1 cellular context compared by ENCODE assay signal in the genomic region with DNA sequence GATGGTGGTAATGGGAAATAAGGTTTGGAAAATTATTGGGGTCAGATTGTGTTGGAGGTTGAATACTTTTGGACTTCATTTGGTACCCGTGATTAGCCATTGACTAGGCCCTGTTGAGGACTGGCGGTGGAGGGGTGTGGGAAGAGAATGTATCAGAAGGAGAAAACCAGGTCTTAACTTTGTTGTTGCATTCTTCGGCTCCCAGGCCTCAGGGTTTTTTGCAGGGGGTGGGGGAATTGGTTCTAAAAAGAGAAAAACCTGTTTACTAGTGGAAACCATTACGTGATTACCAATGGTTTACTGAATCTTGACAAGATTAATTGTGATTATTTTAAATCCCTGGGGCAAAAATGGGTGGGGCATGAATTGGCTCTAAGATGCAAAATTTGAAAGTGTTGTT.
TF ChIP-seq lines count a peak whose summit lies in the region.

No MANE protein-coding gene starts in this region.

TF ChIP-seq in GM12878, 131 proteins besides CTCF, POLR2A, EP300 and RAD21:
- TF ChIP-seq, protein P1, sequence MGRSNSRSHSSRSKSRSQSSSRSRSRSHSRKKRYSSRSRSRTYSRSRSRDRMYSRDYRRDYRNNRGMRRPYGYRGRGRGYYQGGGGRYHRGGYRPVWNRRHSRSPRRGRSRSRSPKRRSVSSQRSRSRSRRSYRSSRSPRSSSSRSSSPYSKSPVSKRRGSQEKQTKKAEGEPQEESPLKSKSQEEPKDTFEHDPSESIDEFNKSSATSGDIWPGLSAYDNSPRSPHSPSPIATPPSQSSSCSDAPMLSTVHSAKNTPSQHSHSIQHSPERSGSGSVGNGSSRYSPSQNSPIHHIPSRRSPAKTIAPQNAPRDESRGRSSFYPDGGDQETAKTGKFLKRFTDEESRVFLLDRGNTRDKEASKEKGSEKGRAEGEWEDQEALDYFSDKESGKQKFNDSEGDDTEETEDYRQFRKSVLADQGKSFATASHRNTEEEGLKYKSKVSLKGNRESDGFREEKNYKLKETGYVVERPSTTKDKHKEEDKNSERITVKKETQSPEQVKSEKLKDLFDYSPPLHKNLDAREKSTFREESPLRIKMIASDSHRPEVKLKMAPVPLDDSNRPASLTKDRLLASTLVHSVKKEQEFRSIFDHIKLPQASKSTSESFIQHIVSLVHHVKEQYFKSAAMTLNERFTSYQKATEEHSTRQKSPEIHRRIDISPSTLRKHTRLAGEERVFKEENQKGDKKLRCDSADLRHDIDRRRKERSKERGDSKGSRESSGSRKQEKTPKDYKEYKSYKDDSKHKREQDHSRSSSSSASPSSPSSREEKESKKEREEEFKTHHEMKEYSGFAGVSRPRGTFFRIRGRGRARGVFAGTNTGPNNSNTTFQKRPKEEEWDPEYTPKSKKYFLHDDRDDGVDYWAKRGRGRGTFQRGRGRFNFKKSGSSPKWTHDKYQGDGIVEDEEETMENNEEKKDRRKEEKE (IDR thresholded peaks at IDR 0.05) = no peak
- TF ChIP-seq RAD51 (IDR thresholded peaks at IDR 0.05) (no peak), ZNF622 (IDR thresholded peaks at IDR 0.05) (no peak), IRF4 (IDR thresholded peaks at IDR 0.05; ENCODE audit: low read depth, low read length) (no peak), JUNB (IDR thresholded peaks at IDR 0.05) (no peak), BACH1 (IDR thresholded peaks at IDR 0.05; ENCODE audit: borderline replicate concordance) (no peak), BCL11A (IDR thresholded peaks at IDR 0.05; ENCODE audit: low read depth, low read length) (no peak), DPF2 (IDR thresholded peaks at IDR 0.05) (no peak), EGR1 (IDR thresholded peaks at IDR 0.05; ENCODE audit: borderline replicate concordance in 1 of 2, low read depth in 2 of 2, low read length in 2 of 2) (no peak), FOXK2 (IDR thresholded peaks at IDR 0.05) (no peak), TARDBP (IDR thresholded peaks at IDR 0.05; ENCODE audit: borderline replicate concordance) (no peak), SMAD1 (IDR thresholded peaks at IDR 0.05; ENCODE audit: low read depth, partially characterized antibody) (no peak)
- TF ChIP-seq, protein P2, sequence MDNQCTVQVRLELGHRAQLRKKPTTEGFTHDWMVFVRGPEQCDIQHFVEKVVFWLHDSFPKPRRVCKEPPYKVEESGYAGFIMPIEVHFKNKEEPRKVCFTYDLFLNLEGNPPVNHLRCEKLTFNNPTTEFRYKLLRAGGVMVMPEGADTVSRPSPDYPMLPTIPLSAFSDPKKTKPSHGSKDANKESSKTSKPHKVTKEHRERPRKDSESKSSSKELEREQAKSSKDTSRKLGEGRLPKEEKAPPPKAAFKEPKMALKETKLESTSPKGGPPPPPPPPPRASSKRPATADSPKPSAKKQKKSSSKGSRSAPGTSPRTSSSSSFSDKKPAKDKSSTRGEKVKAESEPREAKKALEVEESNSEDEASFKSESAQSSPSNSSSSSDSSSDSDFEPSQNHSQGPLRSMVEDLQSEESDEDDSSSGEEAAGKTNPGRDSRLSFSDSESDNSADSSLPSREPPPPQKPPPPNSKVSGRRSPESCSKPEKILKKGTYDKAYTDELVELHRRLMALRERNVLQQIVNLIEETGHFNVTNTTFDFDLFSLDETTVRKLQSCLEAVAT (IDR thresholded peaks at IDR 0.05) = no peak
- TF ChIP-seq, protein P3, sequence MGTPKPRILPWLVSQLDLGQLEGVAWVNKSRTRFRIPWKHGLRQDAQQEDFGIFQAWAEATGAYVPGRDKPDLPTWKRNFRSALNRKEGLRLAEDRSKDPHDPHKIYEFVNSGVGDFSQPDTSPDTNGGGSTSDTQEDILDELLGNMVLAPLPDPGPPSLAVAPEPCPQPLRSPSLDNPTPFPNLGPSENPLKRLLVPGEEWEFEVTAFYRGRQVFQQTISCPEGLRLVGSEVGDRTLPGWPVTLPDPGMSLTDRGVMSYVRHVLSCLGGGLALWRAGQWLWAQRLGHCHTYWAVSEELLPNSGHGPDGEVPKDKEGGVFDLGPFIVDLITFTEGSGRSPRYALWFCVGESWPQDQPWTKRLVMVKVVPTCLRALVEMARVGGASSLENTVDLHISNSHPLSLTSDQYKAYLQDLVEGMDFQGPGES (IDR thresholded peaks at IDR 0.05) = no peak
- TF ChIP-seq, protein P4, sequence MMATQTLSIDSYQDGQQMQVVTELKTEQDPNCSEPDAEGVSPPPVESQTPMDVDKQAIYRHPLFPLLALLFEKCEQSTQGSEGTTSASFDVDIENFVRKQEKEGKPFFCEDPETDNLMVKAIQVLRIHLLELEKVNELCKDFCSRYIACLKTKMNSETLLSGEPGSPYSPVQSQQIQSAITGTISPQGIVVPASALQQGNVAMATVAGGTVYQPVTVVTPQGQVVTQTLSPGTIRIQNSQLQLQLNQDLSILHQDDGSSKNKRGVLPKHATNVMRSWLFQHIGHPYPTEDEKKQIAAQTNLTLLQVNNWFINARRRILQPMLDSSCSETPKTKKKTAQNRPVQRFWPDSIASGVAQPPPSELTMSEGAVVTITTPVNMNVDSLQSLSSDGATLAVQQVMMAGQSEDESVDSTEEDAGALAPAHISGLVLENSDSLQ (IDR thresholded peaks at IDR 0.05) = no peak
- TF ChIP-seq, protein P5, sequence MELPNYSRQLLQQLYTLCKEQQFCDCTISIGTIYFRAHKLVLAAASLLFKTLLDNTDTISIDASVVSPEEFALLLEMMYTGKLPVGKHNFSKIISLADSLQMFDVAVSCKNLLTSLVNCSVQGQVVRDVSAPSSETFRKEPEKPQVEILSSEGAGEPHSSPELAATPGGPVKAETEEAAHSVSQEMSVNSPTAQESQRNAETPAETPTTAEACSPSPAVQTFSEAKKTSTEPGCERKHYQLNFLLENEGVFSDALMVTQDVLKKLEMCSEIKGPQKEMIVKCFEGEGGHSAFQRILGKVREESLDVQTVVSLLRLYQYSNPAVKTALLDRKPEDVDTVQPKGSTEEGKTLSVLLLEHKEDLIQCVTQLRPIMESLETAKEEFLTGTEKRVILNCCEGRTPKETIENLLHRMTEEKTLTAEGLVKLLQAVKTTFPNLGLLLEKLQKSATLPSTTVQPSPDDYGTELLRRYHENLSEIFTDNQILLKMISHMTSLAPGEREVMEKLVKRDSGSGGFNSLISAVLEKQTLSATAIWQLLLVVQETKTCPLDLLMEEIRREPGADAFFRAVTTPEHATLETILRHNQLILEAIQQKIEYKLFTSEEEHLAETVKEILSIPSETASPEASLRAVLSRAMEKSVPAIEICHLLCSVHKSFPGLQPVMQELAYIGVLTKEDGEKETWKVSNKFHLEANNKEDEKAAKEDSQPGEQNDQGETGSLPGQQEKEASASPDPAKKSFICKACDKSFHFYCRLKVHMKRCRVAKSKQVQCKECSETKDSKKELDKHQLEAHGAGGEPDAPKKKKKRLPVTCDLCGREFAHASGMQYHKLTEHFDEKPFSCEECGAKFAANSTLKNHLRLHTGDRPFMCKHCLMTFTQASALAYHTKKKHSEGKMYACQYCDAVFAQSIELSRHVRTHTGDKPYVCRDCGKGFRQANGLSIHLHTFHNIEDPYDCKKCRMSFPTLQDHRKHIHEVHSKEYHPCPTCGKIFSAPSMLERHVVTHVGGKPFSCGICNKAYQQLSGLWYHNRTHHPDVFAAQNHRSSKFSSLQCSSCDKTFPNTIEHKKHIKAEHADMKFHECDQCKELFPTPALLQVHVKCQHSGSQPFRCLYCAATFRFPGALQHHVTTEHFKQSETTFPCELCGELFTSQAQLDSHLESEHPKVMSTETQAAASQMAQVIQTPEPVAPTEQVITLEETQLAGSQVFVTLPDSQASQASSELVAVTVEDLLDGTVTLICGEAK (IDR thresholded peaks at IDR 0.05; ENCODE audit: borderline replicate concordance) = no peak
- TF ChIP-seq, protein P6, sequence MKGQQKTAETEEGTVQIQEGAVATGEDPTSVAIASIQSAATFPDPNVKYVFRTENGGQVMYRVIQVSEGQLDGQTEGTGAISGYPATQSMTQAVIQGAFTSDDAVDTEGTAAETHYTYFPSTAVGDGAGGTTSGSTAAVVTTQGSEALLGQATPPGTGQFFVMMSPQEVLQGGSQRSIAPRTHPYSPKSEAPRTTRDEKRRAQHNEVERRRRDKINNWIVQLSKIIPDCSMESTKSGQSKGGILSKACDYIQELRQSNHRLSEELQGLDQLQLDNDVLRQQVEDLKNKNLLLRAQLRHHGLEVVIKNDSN (IDR thresholded peaks at IDR 0.05; ENCODE audit: borderline replicate concordance, extremely low read length, insufficient read depth, low read depth, low read length) = no peak
